15 cellular contexts compared by ENCODE assay signal in the genomic region with DNA sequence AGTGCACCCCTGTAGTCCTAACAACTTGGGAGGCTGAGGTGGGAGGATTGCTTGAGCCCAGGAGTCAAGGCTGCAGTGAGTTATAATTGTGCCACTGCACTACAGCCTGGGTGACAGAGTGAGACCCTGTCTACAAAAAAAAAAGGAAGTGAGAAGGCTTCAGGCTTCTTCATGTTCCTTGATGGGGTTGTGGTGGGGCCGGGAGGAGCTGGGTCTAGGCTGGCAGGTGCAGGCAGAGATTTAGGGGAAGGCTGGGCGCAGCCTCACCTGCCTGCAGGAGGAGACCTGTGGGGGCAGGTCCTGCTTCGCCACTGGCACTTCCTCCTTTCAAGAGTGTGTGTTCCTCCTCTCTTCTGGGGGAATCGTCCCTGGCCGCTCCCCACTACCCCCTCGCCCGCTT.
DNase-seq lines count a peak whose midpoint lies in the region; ATAC-seq, FAIRE-seq and TF ChIP-seq lines count a peak whose summit lies in the region.
"Had no signal": no experiment of that assay in that cellular context is flagged by ENCODE, and none has a peak within 500 bp of the region (broad histone marks: within the 10 kb centered on the region; RNA-seq: fewer than 3 reads in every experiment).

No MANE protein-coding gene starts in this region.

- H3K36me3 ChIP-seq in H7 (replicated peaks; ENCODE audit: control insufficient read depth, insufficient read depth, low read length) (no peaks in the 10 kb centered on the region), mucosa of descending colon (ENCODE audit: low read depth) (no peaks in the 10 kb centered on the region)
- H3K36me3 ChIP-seq: heart left ventricle, left ventricle myocardium inferior, neutrophil had no signal

- FAIRE-seq in RCC 7860 (lab: Jason Lieb, UNC) = no peak

- H3K4me3 ChIP-seq in H7 (ENCODE audit: insufficient read depth, low read depth, low read length) = no peak overlapping the region
- no peak overlapping the region for H3K4me3 ChIP-seq in mucosa of descending colon
- H3K4me3 ChIP-seq: heart left ventricle, left ventricle myocardium inferior had no signal

- DNase-seq in H7 = peak; percentile 21
- DNase-seq in mucosa of descending colon = peak in 1 of 3 donors; percentile 23
- DNase-seq in RCC 7860 (ENCODE audit: low spot score) = no peak
- DNase-seq in NCI-H1436 (lab: John Stamatoyannopoulos, UW) = no peak
- no peak for DNase-seq in left ventricle myocardium superior
- DNase-seq in DMS79 treated with DMSO at 0.1 percent for 48 hours (lab: John Stamatoyannopoulos, UW) = no peak
- DNase-seq: GF-D8; heart left ventricle; left ventricle myocardium inferior; NCI-H446; stimulated activated CD8-positive, alpha-beta memory T cell treated with anti-CD3 and anti-CD28 coated beads, Interleukin-4, amount 100 ng/mL, for 48 hours had no signal

- no peak for TF ChIP-seq CTCF in mucosa of descending colon (IDR thresholded peaks at IDR 0.05)

- H3K27me3 ChIP-seq in H7 (ENCODE audit: control insufficient read depth, insufficient read depth, low read length) = no peaks in the 10 kb centered on the region
- H3K27me3 ChIP-seq: heart left ventricle, neutrophil had no signal

- peaks cover 8% of the 10 kb centered on the region for H3K4me1 ChIP-seq in mucosa of descending colon (ENCODE audit: low read depth)
- H3K4me1 ChIP-seq: heart left ventricle, left ventricle myocardium inferior had no signal

- intact Hi-C loops in mucosa of descending colon (cut with DNase I, micrococcal nuclease) = no loop called here
- intact Hi-C loops in left ventricle myocardium superior (cut with micrococcal nuclease) = no loop called here

- ATAC-seq in GM18868 (IDR thresholded peaks at IDR 0.05; ENCODE audit: unreplicated experiment) = peak; percentile 70
- ATAC-seq in HG03460 (IDR thresholded peaks at IDR 0.05; ENCODE audit: unreplicated experiment) = peak; percentile 79
- peak; percentile 65 for ATAC-seq in mucosa of descending colon
- no peak for ATAC-seq in left ventricle myocardium superior
- ATAC-seq: activated CD4-positive, CD25-positive, alpha-beta regulatory T cell treated with anti-CD3 and anti-CD28 coated beads, Interleukin-2, amount 50 U/mL, for 24 hours; heart left ventricle had no signal

- peaks cover 11% of the 10 kb centered on the region for H3K9me3 ChIP-seq in mucosa of descending colon
- H3K9me3 ChIP-seq: neutrophil had no signal
